Comparison of ENCODE assay signal across 23 cellular contexts in genomic region chr10:28937959-28938358, GRCh38.
DNase-seq lines count a peak whose midpoint lies in the region; ATAC-seq, FAIRE-seq and TF ChIP-seq lines count a peak whose summit lies in the region.
"Had no signal": no experiment of that assay in that cellular context is flagged by ENCODE, and none has a peak within 500 bp of the region (broad histone marks: within the 10 kb centered on the region; RNA-seq: fewer than 3 reads in every experiment).

No MANE protein-coding gene starts in this region.

- H3K27me3 ChIP-seq in trophoblast cell (ENCODE audit: insufficient read depth, low read length) = no peaks in the 10 kb centered on the region
- H3K27me3 ChIP-seq: BE2C; BLaER1 treated with 17β-estradiol and CSF1 and Interleukin-3, amounts not matched to agents 10 nM and 100 nM had no signal

- no peak overlapping the region for H2BK5ac ChIP-seq in trophoblast cell (ENCODE audit: low read depth, low read length, poor library complexity)

- no peaks in the 10 kb centered on the region for H3K79me2 ChIP-seq in trophoblast cell (ENCODE audit: control insufficient read depth, insufficient read depth, low read length, poor library complexity)

- no peak overlapping the region for H3K18ac ChIP-seq in trophoblast cell (ENCODE audit: low read length)

- H3K14ac ChIP-seq in trophoblast cell (ENCODE audit: low read length) = no peak overlapping the region

- H3K9ac ChIP-seq in trophoblast cell (ENCODE audit: low read length) = no peak overlapping the region
- H3K9ac ChIP-seq: BLaER1 treated with 17β-estradiol and CSF1 and Interleukin-3, amounts not matched to agents 10 nM and 100 nM; GM23248 had no signal

- ATAC-seq in A549 (no peak), GM21526 (IDR thresholded peaks at IDR 0.05; ENCODE audit: low FRiP score, unreplicated experiment) (no peak)

- no peak overlapping the region for H2AFZ ChIP-seq in trophoblast cell (ENCODE audit: insufficient read depth, low read length, poor library complexity)
- H2AFZ ChIP-seq: GM23248 had no signal

- H3K23ac ChIP-seq in trophoblast cell (ENCODE audit: low read length) = no peak overlapping the region

- H3K4me3 ChIP-seq in A549 (no peak overlapping the region), trophoblast cell (ENCODE audit: low read depth, low read length) (no peak overlapping the region)
- H3K4me3 ChIP-seq: BLaER1 treated with 17β-estradiol and CSF1 and Interleukin-3, amounts not matched to agents 10 nM and 100 nM; GM23248; HAP-1 had no signal

- H2BK120ac ChIP-seq in trophoblast cell (ENCODE audit: insufficient read depth, low read length, poor library complexity) = no peak overlapping the region

- peak overlapping the region; percentile 85 for H3K27ac ChIP-seq in A549
- H3K27ac ChIP-seq in trophoblast cell (ENCODE audit: low read depth, low read length) = no peak overlapping the region
- H3K27ac ChIP-seq: 22Rv1; BLaER1 treated with 17β-estradiol and CSF1 and Interleukin-3, amounts not matched to agents 10 nM and 100 nM; GM23248 had no signal

- 88% methylated on average over 7 of the region's 7 CpGs for WGBS in A549 (ENCODE audit: missing lambda C conversion rate)
- no CpG with 5 or more reads among the region's 7 CpGs for WGBS in trophoblast cell (ENCODE audit: extremely low coverage, insufficient coverage, insufficient read length)

- peak overlapping the region; percentile 79 for H3K4me2 ChIP-seq in A549
- no peak overlapping the region for H3K4me2 ChIP-seq in trophoblast cell (ENCODE audit: low read length)
- H3K4me2 ChIP-seq: BLaER1 treated with 17β-estradiol and CSF1 and Interleukin-3, amounts not matched to agents 10 nM and 100 nM had no signal

- POLR2A ChIA-PET in A549 (lab: Yijun Ruan, JAX) = no interaction called here

- no peak for FAIRE-seq in A549 (lab: Jason Lieb, UNC)
- FAIRE-seq: A204.1, GM12892, H54 had no signal

- H4K8ac ChIP-seq in trophoblast cell (ENCODE audit: low read depth, low read length) = no peak overlapping the region

- H3K9me3 ChIP-seq in A549 (no peaks in the 10 kb centered on the region), trophoblast cell (ENCODE audit: insufficient read depth, low read depth, low read length) (no peaks in the 10 kb centered on the region)
- H3K9me3 ChIP-seq: BE2C, HAP-1 had no signal

- no peak overlapping the region for H3K4ac ChIP-seq in trophoblast cell (ENCODE audit: low read depth, low read length)

- H4K91ac ChIP-seq in trophoblast cell (ENCODE audit: low read depth, low read length) = no peak overlapping the region

- CTCF ChIA-PET in A549 (lab: Yijun Ruan, JAX) = interaction anchor here (0.8 to 3.4 kb wide), 14 partner anchors 8 to 367 kb away, joined by 3 to 36 read pairs (median 6); partner anchors contain the start of gene BAMBI

- H3K4me1 ChIP-seq in A549 (peaks cover 35% of the 10 kb centered on the region), trophoblast cell (ENCODE audit: control insufficient read depth in 1 of 2, insufficient read depth in 2 of 2, low read length in 2 of 2) (peaks cover 0 to 3% of the 10 kb centered on the region in 2 experiments)
- H3K4me1 ChIP-seq: BE2C had no signal

- H3K79me1 ChIP-seq in trophoblast cell (ENCODE audit: low read length) = no peaks in the 10 kb centered on the region

- no peak for TF ChIP-seq EP300 in A549 (IDR thresholded peaks at IDR 0.05)

- peak overlapping the region; percentile 22 for H2BK12ac ChIP-seq in trophoblast cell (ENCODE audit: low read length)

- TF ChIP-seq RAD21 in A549 (conservative IDR thresholded peaks at IDR 0.05 in 1 of 2, IDR thresholded peaks at IDR 0.05 in 1 of 2) = no peak

- no peak for TF ChIP-seq POLR2A in A549 (IDR thresholded peaks at IDR 0.05; ENCODE audit: low read length)

- H2AK5ac ChIP-seq in trophoblast cell (ENCODE audit: low read length) = no peak overlapping the region

- no peak overlapping the region for H4K12ac ChIP-seq in trophoblast cell (ENCODE audit: low read depth, low read length)

- peak; percentile 45 for DNase-seq in DMS53 (lab: John Stamatoyannopoulos, UW)
- no peak for DNase-seq in DMS53 treated with DMSO at 0.1 percent for 48 hours (lab: John Stamatoyannopoulos, UW; ENCODE audit: unreplicated experiment)
- no peak for DNase-seq in A549 (ENCODE audit: low read depth in 1 of 2, low spot score in 1 of 2)
- DNase-seq in SW480 (ENCODE audit: low spot score) = peak; percentile 70
- DNase-seq in trophoblast cell = no peak
- DNase-seq in NOMO-1 treated with dmso at 0.1 percent for 144 hours (lab: John Stamatoyannopoulos, UW; ENCODE audit: unreplicated experiment) = no peak
- DNase-seq: ACHN; AML-193; BE2C; CD4-positive, alpha-beta memory T cell; COR-L47; DMS153; DMS79 treated with DMSO at 0.1 percent for 48 hours; GF-D8; GM23248; HFFc6 had no signal

- no peaks in the 10 kb centered on the region for H3K36me3 ChIP-seq in trophoblast cell (ENCODE audit: control insufficient read depth in 1 of 2, insufficient read depth in 2 of 2, low read length in 2 of 2)
- H3K36me3 ChIP-seq: BE2C; BLaER1 treated with 17β-estradiol and CSF1 and Interleukin-3, amounts not matched to agents 10 nM and 100 nM; HAP-1 had no signal

- no peak for TF ChIP-seq CTCF in A549 (IDR thresholded peaks at IDR 0.05)

TF ChIP-seq in A549, 52 proteins besides CTCF, POLR2A, EP300 and RAD21:
- TF ChIP-seq, protein P1, sequence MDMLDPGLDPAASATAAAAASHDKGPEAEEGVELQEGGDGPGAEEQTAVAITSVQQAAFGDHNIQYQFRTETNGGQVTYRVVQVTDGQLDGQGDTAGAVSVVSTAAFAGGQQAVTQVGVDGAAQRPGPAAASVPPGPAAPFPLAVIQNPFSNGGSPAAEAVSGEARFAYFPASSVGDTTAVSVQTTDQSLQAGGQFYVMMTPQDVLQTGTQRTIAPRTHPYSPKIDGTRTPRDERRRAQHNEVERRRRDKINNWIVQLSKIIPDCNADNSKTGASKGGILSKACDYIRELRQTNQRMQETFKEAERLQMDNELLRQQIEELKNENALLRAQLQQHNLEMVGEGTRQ (IDR thresholded peaks at IDR 0.05) = no peak
- TF ChIP-seq JUN (IDR thresholded peaks at IDR 0.05) (no peak), SREBF2 (IDR thresholded peaks at IDR 0.05) (no peak), RARB (CRISPR knock-in tag; IDR thresholded peaks at IDR 0.05) (no peak), FOXS1 (CRISPR knock-in tag; IDR thresholded peaks at IDR 0.05) (no peak), GATA3 (IDR thresholded peaks at IDR 0.05; ENCODE audit: borderline replicate concordance) (no peak), ZNF302 (CRISPR knock-in tag; IDR thresholded peaks at IDR 0.05) (no peak), REST (IDR thresholded peaks at IDR 0.05) (no peak)
- TF ChIP-seq, protein P2, sequence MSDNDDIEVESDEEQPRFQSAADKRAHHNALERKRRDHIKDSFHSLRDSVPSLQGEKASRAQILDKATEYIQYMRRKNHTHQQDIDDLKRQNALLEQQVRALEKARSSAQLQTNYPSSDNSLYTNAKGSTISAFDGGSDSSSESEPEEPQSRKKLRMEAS (IDR thresholded peaks at IDR 0.05) = no peak

Comparison
In these comparisons a context has a peak if more than half of its experiments do, and no peak if none do; other contexts are left out.
1. DNase-seq: peak in DMS53 (single experiment) and SW480 (single experiment); none in DMS53 treated with DMSO at 0.1 percent for 48 hours (single experiment), A549 (0 of 2), trophoblast cell (0 of 2) and NOMO-1 treated with dmso at 0.1 percent for 144 hours (single experiment).